14 cellular contexts compared by ENCODE assay signal in genomic region chr2:218394298-218395089, GRCh38. TPM values are rescaled to one million over a fixed set of nuclear protein-coding genes. Genes with fewer than 3 reads are reported as not detected.
DNase-seq lines count a peak whose midpoint lies in the region; ATAC-seq and TF ChIP-seq lines count a peak whose summit lies in the region.
"Had no signal": no experiment of that assay in that cellular context is flagged by ENCODE, and none has a peak within 500 bp of the region (broad histone marks: within the 10 kb centered on the region; RNA-seq: fewer than 3 reads in every experiment).

No MANE protein-coding gene starts in this region.

- ATAC-seq in GM23338 (no peak), GM21619 (IDR thresholded peaks at IDR 0.05; ENCODE audit: unreplicated experiment) (no peak), GM18868 (IDR thresholded peaks at IDR 0.05; ENCODE audit: unreplicated experiment) (no peak), HG03175 (IDR thresholded peaks at IDR 0.05; ENCODE audit: unreplicated experiment) (no peak)
- ATAC-seq: heart right ventricle had no signal

- H3K9ac ChIP-seq in neural progenitor cell, result no peak overlapping the region

- H3K4me3 ChIP-seq in GM23338 (no peak overlapping the region), neural progenitor cell (no peak overlapping the region)
- H3K4me3 ChIP-seq: SK-N-MC had no signal

- peaks cover 0 to 5% (median 0%) of the 10 kb centered on the region in 7 donors for H3K9me3 Mint-ChIP-seq in CD14-positive monocyte
- H3K9me3 Mint-ChIP-seq in GM23338, result no peaks in the 10 kb centered on the region
- no peaks in the 10 kb centered on the region for H3K9me3 Mint-ChIP-seq in neural progenitor cell

- H3K27ac Mint-ChIP-seq in CD14-positive monocyte, result peak overlapping the region; percentile 86 to 97 (median 91)
- H3K27ac Mint-ChIP-seq in GM23338, result no peak overlapping the region
- no peak overlapping the region for H3K27ac Mint-ChIP-seq in neural progenitor cell

- peaks cover 53 to 60% of the 10 kb centered on the region in 2 donors for H3K36me3 Mint-ChIP-seq in CD14-positive monocyte
- no peaks in the 10 kb centered on the region for H3K36me3 Mint-ChIP-seq in GM23338 (ENCODE audit: low read depth)
- no peaks in the 10 kb centered on the region for H3K36me3 Mint-ChIP-seq in neural progenitor cell

- H3K27me3 Mint-ChIP-seq in CD14-positive monocyte (ENCODE audit: low read depth in 3 of 3) (peaks cover 0 to 7% (median 0%) of the 10 kb centered on the region in 3 donors), GM23338 (ENCODE audit: insufficient read depth, low read depth, poor library complexity) (peaks cover 53% of the 10 kb centered on the region), neural progenitor cell (ENCODE audit: insufficient read depth, low read depth) (peaks cover 30% of the 10 kb centered on the region)

- H3K4me1 ChIP-seq in GM23338 (ENCODE audit: insufficient read depth), result peaks cover 19% of the 10 kb centered on the region; the same call in 1 of the 2 replicates
- peaks cover 22% of the 10 kb centered on the region for H3K4me1 ChIP-seq in neural progenitor cell

- peaks cover 71% of the 10 kb centered on the region for H3K4me1 Mint-ChIP-seq in CD14-positive monocyte
- H3K4me1 Mint-ChIP-seq in GM23338, result peaks cover 27% of the 10 kb centered on the region; the same call in 2 of the 3 replicates
- H3K4me1 Mint-ChIP-seq in neural progenitor cell, result peaks cover 23% of the 10 kb centered on the region

- H3K4me3 Mint-ChIP-seq in CD14-positive monocyte (peak overlapping the region in 1 of 2 donors; percentile 27), GM23338 (peak overlapping the region; percentile 46; the same call in 2 of the 3 replicates), neural progenitor cell (peak overlapping the region; percentile 70)

- H3K4me2 ChIP-seq in GM23338 (no peak overlapping the region), neural progenitor cell (no peak overlapping the region)

- no peak for TF ChIP-seq CTCF in CD14-positive monocyte (IDR thresholded peaks at IDR 0.05)
- no peak for TF ChIP-seq CTCF in GM23338 (conservative IDR thresholded peaks at IDR 0.05; ENCODE audit: low read depth in 2 of 2)
- no peak for TF ChIP-seq CTCF in neural progenitor cell (IDR thresholded peaks at IDR 0.05)

- DNase-seq in CD14-positive monocyte (ENCODE audit: low spot score) (no peak), GM23338 (ENCODE audit: low spot score) (no peak), amniotic epithelial cell (ENCODE audit: low read depth) (peak; percentile 19), neural progenitor cell (ENCODE audit: low spot score) (no peak), DMS 273 treated with DMSO at 0.1 percent for 48 hours (lab: John Stamatoyannopoulos, UW) (no peak)
- DNase-seq: heart right ventricle, NCI-H1092 had no signal

- H3F3A ChIP-seq in GM23338 (replicated peaks; ENCODE audit: low read depth) (peaks cover 3% of the 10 kb centered on the region; the same call in 1 of the 2 replicates), neural progenitor cell (ENCODE audit: low read depth) (peaks cover 39% of the 10 kb centered on the region)

- H3K9me3 ChIP-seq in neural progenitor cell (ENCODE audit: low read depth), result no peaks in the 10 kb centered on the region
- H3K9me3 ChIP-seq: ascending aorta, heart right ventricle, vagina had no signal

- H4K20me1 ChIP-seq in GM23338 (replicated peaks; ENCODE audit: insufficient read depth), result no peaks in the 10 kb centered on the region
- H4K20me1 ChIP-seq in neural progenitor cell (ENCODE audit: low read depth), result no peaks in the 10 kb centered on the region

- intact Hi-C loops in CD14-positive monocyte (cut with micrococcal nuclease), result loop anchor here (5.0 to 10.0 kb wide), 6 partner anchors 32 to 177 kb away; partner anchors contain the start of genes AAMP (in 2 of the 2), PNKD (in 2 of the 2), ARPC2 (in 1 of the 2) and CATIP (in 1 of the 2)

- no peaks in the 10 kb centered on the region for H3K36me3 ChIP-seq in GM23338 (ENCODE audit: insufficient read depth)
- no peaks in the 10 kb centered on the region for H3K36me3 ChIP-seq in neural progenitor cell
- H3K36me3 ChIP-seq: ascending aorta, vagina had no signal

- H3K9me2 ChIP-seq in GM23338 (ENCODE audit: insufficient read depth), result no peaks in the 10 kb centered on the region

- no peak overlapping the region for H3K27ac ChIP-seq in GM23338 (ENCODE audit: low read depth)
- no peak overlapping the region for H3K27ac ChIP-seq in neural progenitor cell
- H3K27ac ChIP-seq: SK-N-MC had no signal

- H2AFZ ChIP-seq in GM23338 (peak overlapping the region; percentile 59), neural progenitor cell (replicated peaks) (no peak overlapping the region)

- no peaks in the 10 kb centered on the region for H3K79me2 ChIP-seq in GM23338 (replicated peaks; ENCODE audit: insufficient read depth)
- H3K79me2 ChIP-seq in neural progenitor cell (ENCODE audit: low read depth), result no peaks in the 10 kb centered on the region

- H3K27me3 ChIP-seq in GM23338 (ENCODE audit: insufficient read depth) (peaks cover 38% of the 10 kb centered on the region), neural progenitor cell (peaks cover 42% of the 10 kb centered on the region)
- H3K27me3 ChIP-seq: ascending aorta, heart right ventricle, vagina had no signal

TF ChIP-seq in GM23338, 12 proteins besides CTCF, POLR2A, EP300 and RAD21 (continues in another document):
- TF ChIP-seq JUNB (IDR thresholded peaks at IDR 0.05; ENCODE audit: unreplicated experiment), result no peak

RNA-seq across cellular contexts. Expression of gene CTDSP1, which starts 5.2 kb away (rescaled TPM):
- 10 to 100 TPM; 46.4 to 49.9 TPM for polyA plus RNA-seq in CD14-positive monocyte
- 14.8 and 21.8 TPM in 2 replicates for total RNA-seq in GM23338 (2014; rRNA removed; shearing (Covaris generic))
- polyA plus RNA-seq in GM23338 (2016; fragmentation: Nextera tagmentation; extraction: Ambion mirVana), result 6.7 and 6.9 TPM in 2 replicates
- total RNA-seq in neural progenitor cell (ENCODE audit: low replicate concordance), result 31.3 and 70.5 TPM in 2 replicates

RNA-seq across cellular contexts. Expression of gene SLC11A1, which starts 12.4 kb away (rescaled TPM):
- polyA plus RNA-seq in CD14-positive monocyte (100 to 1,000 TPM; 184 to 352 TPM), GM23338 (2016; fragmentation: Nextera tagmentation; extraction: Ambion mirVana) (0.16 and 0.31 TPM in 2 replicates)
- 0.89 TPM in 1 of 2 replicates, not detected in the other for total RNA-seq in GM23338 (2014; rRNA removed; shearing (Covaris generic))
- total RNA-seq in neural progenitor cell (ENCODE audit: low replicate concordance), result 0.03 TPM in 1 of 2 replicates, not detected in the other

RNA-seq across cellular contexts. Expression of gene VIL1, which starts 24.4 kb away (rescaled TPM):
- not detected for polyA plus RNA-seq in CD14-positive monocyte
- total RNA-seq in GM23338 (2014; rRNA removed; shearing (Covaris generic)), result 5.9 and 9.2 TPM in 2 replicates
- polyA plus RNA-seq in GM23338 (2016; fragmentation: Nextera tagmentation; extraction: Ambion mirVana), result 2.3 and 3.5 TPM in 2 replicates
- total RNA-seq in neural progenitor cell (ENCODE audit: low replicate concordance), result 0.22 TPM in 1 of 2 replicates, not detected in the other
- total RNA-seq: activated CD8-positive, alpha-beta memory T cell treated with anti-CD3 and anti-CD28 coated beads for 36 hours; ascending aorta; heart right ventricle; vagina had no signal

RNA-seq across cellular contexts. Expression of gene CATIP, which starts 37.8 kb away (rescaled TPM):
- polyA plus RNA-seq in CD14-positive monocyte, result 1 to 10 TPM; 2.9 to 5.5 TPM
- total RNA-seq in GM23338 (2014; rRNA removed; shearing (Covaris generic)), result not detected in 2 replicates
- 0.15 and 0.23 TPM in 2 replicates for polyA plus RNA-seq in GM23338 (2016; fragmentation: Nextera tagmentation; extraction: Ambion mirVana)
- 3.1 and 6.2 TPM in 2 replicates for total RNA-seq in neural progenitor cell (ENCODE audit: low replicate concordance)
- total RNA-seq: activated CD8-positive, alpha-beta memory T cell treated with anti-CD3 and anti-CD28 coated beads for 36 hours; ascending aorta; heart right ventricle; vagina had no signal

Comparison
In these comparisons a context has a peak if more than half of its experiments do, and no peak if none do; other contexts are left out.
1. H3K27ac Mint-ChIP-seq: peak in CD14-positive monocyte (7 of 7); none in GM23338 (single experiment) and neural progenitor cell (single experiment).